20 cellular contexts compared by ENCODE assay signal in the genomic region with DNA sequence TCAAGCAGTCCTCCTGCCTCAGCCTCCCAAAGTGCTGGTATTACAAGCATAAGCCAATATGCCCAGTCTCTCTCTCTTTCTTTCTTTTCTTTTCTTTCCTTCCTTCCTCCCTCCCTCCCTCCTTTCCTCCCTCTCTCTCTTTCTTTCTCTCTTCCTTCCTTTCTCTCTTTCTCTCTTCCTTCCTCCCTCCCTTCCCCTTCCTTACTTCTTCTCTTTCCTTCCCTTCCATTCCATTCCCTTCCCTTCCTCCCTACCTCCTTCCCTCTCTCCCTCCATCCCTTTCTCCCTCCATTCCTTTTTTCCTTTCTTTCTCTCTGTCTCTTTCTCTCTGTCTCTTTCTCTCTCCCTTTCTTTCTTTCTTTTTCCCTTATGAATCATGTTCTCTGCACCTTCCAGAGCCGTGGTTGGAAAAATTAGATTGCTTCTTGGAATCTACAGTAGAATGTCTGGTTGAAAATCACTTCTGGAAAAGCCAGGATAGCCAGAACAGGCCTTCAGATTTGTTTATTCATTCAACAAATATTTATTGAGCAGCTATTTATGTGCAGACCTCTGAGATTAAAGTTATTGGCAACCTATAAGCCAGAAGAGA.
DNase-seq lines count a peak whose midpoint lies in the region; ATAC-seq, FAIRE-seq and TF ChIP-seq lines count a peak whose summit lies in the region.
"Had no signal": no experiment of that assay in that cellular context is flagged by ENCODE, and none has a peak within 500 bp of the region (broad histone marks: within the 10 kb centered on the region; RNA-seq: fewer than 3 reads in every experiment).

No MANE protein-coding gene starts in this region.

- 11% methylated on average over 1 of the region's 1 CpG for WGBS in HepG2 (ENCODE audit: low lambda C conversion rate)
- 100% methylated on average over 1 of the region's 1 CpG for WGBS in right lobe of liver (ENCODE audit: insufficient coverage, low coverage, low lambda C conversion rate, missing lambda C conversion rate)
- no CpG with 5 or more reads among the region's 1 CpG for WGBS in mesodermal cell (ENCODE audit: insufficient coverage in 2 of 2), 2 experiments

- H3K9me3 ChIP-seq in HepG2 (ENCODE audit: low read length) (no peaks in the 10 kb centered on the region), right lobe of liver (no peaks in the 10 kb centered on the region), HEK293 (ENCODE audit: control insufficient read depth, insufficient read depth, low read depth, low read length) (no peaks in the 10 kb centered on the region), mesodermal cell (ENCODE audit: control insufficient read depth, low read length) (no peaks in the 10 kb centered on the region)
- H3K9me3 ChIP-seq: Peyer's patch had no signal

- no peak for DNase-seq in HepG2 (ENCODE audit: low spot score)
- DNase-seq in right lobe of liver = no peak
- no peak for DNase-seq in DMS 273 treated with DMSO at 0.1 percent for 48 hours (lab: John Stamatoyannopoulos, UW)
- DNase-seq in AG08396 (ENCODE audit: low spot score) = no peak
- DNase-seq: ACHN, DMS79, GOT3, HCEC 1CT, IMR-90, MV-4-11, NCI-H1105 treated with DMSO at 0.1 percent for 48 hours, NCI-H1694, NCI-H2081 treated with DMSO at 0.1 percent for 48 hours, NCI-H2171 treated with DMSO at 0.1 percent for 48 hours, NCI-H524 treated with DMSO at 0.1 percent for 48 hours, NCI-H82, Peyer's patch had no signal

- TF ChIP-seq EP300 in HepG2 (IDR thresholded peaks at IDR 0.05; ENCODE audit: low read depth in 2 of 2, low read length in 2 of 2) (no peak), HepG2 (CRISPR knock-in tag; IDR thresholded peaks at IDR 0.05; ENCODE audit: borderline replicate concordance) (no peak)

- H3K4me2 ChIP-seq in HepG2 (ENCODE audit: low read depth, low read length) = no peak overlapping the region

- intact Hi-C loops in HepG2 (cut with micrococcal nuclease; ENCODE audit: unreplicated experiment) (no loop called here), right lobe of liver (cut with DNase I) (no loop called here)

- no peak for TF ChIP-seq POLR2A in HepG2 (IDR thresholded peaks at IDR 0.05; ENCODE audit: insufficient read depth in 1 of 2, low read depth in 2 of 2, low read length in 2 of 2)
- TF ChIP-seq POLR2A in right lobe of liver (IDR thresholded peaks at IDR 0.05) = no peak

- CTCF ChIA-PET in HepG2 (lab: Yijun Ruan, JAX; ENCODE audit: low intra/inter-chr PET ratio, low total read pairs) = no interaction called here
- CTCF ChIA-PET in HEK293 (lab: Yijun Ruan, JAX) = interaction anchor here (0.7 to 0.9 kb wide), 3 partner anchors 13 to 576 kb away, joined by 3 to 5 read pairs (median 3); no protein-coding TSS in a partner anchor

- no peak for TF ChIP-seq RAD21 in HepG2 (CRISPR knock-in tag; IDR thresholded peaks at IDR 0.05)

- H3K4me3 ChIP-seq in HepG2 (replicated peaks in 1 of 3; ENCODE audit: insufficient read depth in 1 of 3, low read depth in 2 of 3, low read length in 3 of 3) (no peak overlapping the region), right lobe of liver (no peak overlapping the region), HEK293 (ENCODE audit: low read depth, low read length) (no peak overlapping the region), mesodermal cell (ENCODE audit: extremely low read depth, insufficient read depth, low read length, poor library complexity, severe bottlenecking) (no peak overlapping the region)
- H3K4me3 ChIP-seq: Peyer's patch had no signal

- no TSS peak for BruUV-seq in HepG2 (replicated peaks; lab: Mats Ljungman, UMichigan)

- H3K36me3 ChIP-seq in HepG2 (replicated peaks in 1 of 2; ENCODE audit: control insufficient read depth in 1 of 2, insufficient read depth in 2 of 2, low read length in 2 of 2) = no peaks in the 10 kb centered on the region
- H3K36me3 ChIP-seq in right lobe of liver = no peaks in the 10 kb centered on the region
- H3K36me3 ChIP-seq in HEK293 (ENCODE audit: control insufficient read depth in 2 of 2, insufficient read depth in 1 of 2, low read length in 2 of 2) = no peaks in the 10 kb centered on the region
- H3K36me3 ChIP-seq in mesodermal cell (ENCODE audit: control insufficient read depth, insufficient read depth, low read length) = no peaks in the 10 kb centered on the region
- H3K36me3 ChIP-seq: Peyer's patch had no signal

- no peaks in the 10 kb centered on the region for H3K79me2 ChIP-seq in HepG2 (ENCODE audit: insufficient read depth, low read length)

- H3K4me1 ChIP-seq in HepG2 (ENCODE audit: insufficient read depth, low read length) (peaks cover 41% of the 10 kb centered on the region), right lobe of liver (no peaks in the 10 kb centered on the region), HEK293 (ENCODE audit: control insufficient read depth, insufficient read depth, low read length) (peaks cover 11% of the 10 kb centered on the region), mesodermal cell (ENCODE audit: control insufficient read depth, insufficient read depth, low read length, poor library complexity, severe bottlenecking) (peaks cover 49% of the 10 kb centered on the region)
- H3K4me1 ChIP-seq: Peyer's patch had no signal

- no peak overlapping the region for H2AFZ ChIP-seq in HepG2 (ENCODE audit: low read length)

- no peak for ATAC-seq in HepG2
- no peak for ATAC-seq in right lobe of liver
- ATAC-seq in GM21717 (IDR thresholded peaks at IDR 0.05; ENCODE audit: unreplicated experiment) = no peak

- TF ChIP-seq CTCF in HepG2 (CRISPR knock-in tag; IDR thresholded peaks at IDR 0.05) (no peak), right lobe of liver (IDR thresholded peaks at IDR 0.05) (no peak), HEK293 (tag by site-specific recombination; IDR thresholded peaks at IDR 0.05) (no peak)

- H3K27me3 ChIP-seq in HepG2 (ENCODE audit: control insufficient read depth in 1 of 2, insufficient read depth in 2 of 2, low read length in 2 of 2) (peaks cover 0 to 8% of the 10 kb centered on the region in 2 experiments; a peak in 2 of 5 replicates), right lobe of liver (no peaks in the 10 kb centered on the region)
- H3K27me3 ChIP-seq: Peyer's patch had no signal

- H3K9ac ChIP-seq in HepG2 (ENCODE audit: insufficient read depth, low read depth, low read length) = no peak overlapping the region

- no peaks in the 10 kb centered on the region for H4K20me1 ChIP-seq in HepG2 (ENCODE audit: insufficient read depth, low read length)

- no peak for FAIRE-seq in HepG2 (lab: Jason Lieb, UNC)

- H3K27ac ChIP-seq in HepG2 (ENCODE audit: extremely low read length, insufficient read depth, low read length) = no peak overlapping the region
- H3K27ac ChIP-seq in right lobe of liver = no peak overlapping the region
- no peak overlapping the region for H3K27ac ChIP-seq in HEK293 (ENCODE audit: extremely low read depth, low read depth, low read length)
- H3K27ac ChIP-seq in mesodermal cell (ENCODE audit: low read depth, low read length, severe bottlenecking) = peak overlapping the region; percentile 4
- H3K27ac ChIP-seq: Peyer's patch had no signal

- in situ Hi-C loops in HepG2 (cut with HindIII; ENCODE audit: extremely low pct_ligation_motif_present, low pct_unique_long_range_greater_than_20kb) = no loop called here

- POLR2A ChIA-PET in HepG2 (lab: Yijun Ruan, JAX) (no interaction called here), HEK293 (lab: Yijun Ruan, JAX) (no interaction called here)

TF ChIP-seq in HepG2, 621 proteins besides CTCF, POLR2A, EP300 and RAD21 (continues in another document):
- TF ChIP-seq ZNF354B (CRISPR knock-in tag; IDR thresholded peaks at IDR 0.05) = no peak
- TF ChIP-seq TRIM24 (CRISPR knock-in tag; IDR thresholded peaks at IDR 0.05) = no peak
- TF ChIP-seq ZNF552 (CRISPR knock-in tag; IDR thresholded peaks at IDR 0.05; ENCODE audit: borderline replicate concordance) = no peak
- 0 out of 2 replicates have a peak, but pooled peaks have one; percentile 23 for TF ChIP-seq RAD51 (IDR thresholded peaks at IDR 0.05; ENCODE audit: borderline replicate concordance)
- TF ChIP-seq PHB2 (IDR thresholded peaks at IDR 0.05; ENCODE audit: partially characterized antibody) = peak; percentile 84
- no peak for TF ChIP-seq ATF7-NPFF (CRISPR knock-in tag; IDR thresholded peaks at IDR 0.05; ENCODE audit: low read depth)
- TF ChIP-seq ZNF543 (CRISPR knock-in tag; IDR thresholded peaks at IDR 0.05) = no peak

TF ChIP-seq in HEK293, 187 proteins besides CTCF, POLR2A, EP300 and RAD21:
- peak; percentile 90 for TF ChIP-seq PRDM1 (tag by site-specific recombination; IDR thresholded peaks at IDR 0.05)
- TF ChIP-seq ZNF366 (tag by site-specific recombination; conservative IDR thresholded peaks at IDR 0.05) = peak; percentile 94
- no peak for TF ChIP-seq SP3 (tag by site-specific recombination; IDR thresholded peaks at IDR 0.05)
- no peak for TF ChIP-seq ZNF433 (tag by site-specific recombination; IDR thresholded peaks at IDR 0.05; ENCODE audit: low read depth)
- no peak for TF ChIP-seq ZNF785 (tag by site-specific recombination; IDR thresholded peaks at IDR 0.05)
- TF ChIP-seq, protein P1, sequence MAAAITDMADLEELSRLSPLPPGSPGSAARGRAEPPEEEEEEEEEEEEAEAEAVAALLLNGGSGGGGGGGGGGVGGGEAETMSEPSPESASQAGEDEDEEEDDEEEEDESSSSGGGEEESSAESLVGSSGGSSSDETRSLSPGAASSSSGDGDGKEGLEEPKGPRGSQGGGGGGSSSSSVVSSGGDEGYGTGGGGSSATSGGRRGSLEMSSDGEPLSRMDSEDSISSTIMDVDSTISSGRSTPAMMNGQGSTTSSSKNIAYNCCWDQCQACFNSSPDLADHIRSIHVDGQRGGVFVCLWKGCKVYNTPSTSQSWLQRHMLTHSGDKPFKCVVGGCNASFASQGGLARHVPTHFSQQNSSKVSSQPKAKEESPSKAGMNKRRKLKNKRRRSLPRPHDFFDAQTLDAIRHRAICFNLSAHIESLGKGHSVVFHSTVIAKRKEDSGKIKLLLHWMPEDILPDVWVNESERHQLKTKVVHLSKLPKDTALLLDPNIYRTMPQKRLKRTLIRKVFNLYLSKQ (tag by site-specific recombination; IDR thresholded peaks at IDR 0.05; ENCODE audit: borderline replicate concordance) = no peak
- no peak for TF ChIP-seq WT1 (tag by site-specific recombination; IDR thresholded peaks at IDR 0.05)
- TF ChIP-seq, protein P2, sequence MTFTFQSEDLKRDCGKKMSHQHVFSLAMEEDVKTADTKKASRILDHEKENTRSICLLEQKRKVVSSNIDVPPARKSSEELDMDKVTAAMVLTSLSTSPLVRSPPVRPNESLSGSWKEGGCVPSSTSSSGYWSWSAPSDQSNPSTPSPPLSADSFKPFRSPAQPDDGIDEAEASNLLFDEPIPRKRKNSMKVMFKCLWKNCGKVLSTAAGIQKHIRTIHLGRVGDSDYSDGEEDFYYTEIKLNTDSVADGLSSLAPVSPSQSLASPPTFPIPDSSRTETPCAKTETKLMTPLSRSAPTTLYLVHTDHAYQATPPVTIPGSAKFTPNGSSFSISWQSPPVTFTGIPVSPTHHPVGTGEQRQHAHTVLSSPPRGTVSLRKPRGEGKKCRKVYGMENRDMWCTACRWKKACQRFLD (tag by site-specific recombination; IDR thresholded peaks at IDR 0.05) = 0 out of 2 replicates have a peak, but pooled peaks have one; percentile 30
- TF ChIP-seq ZNF23 (tag by site-specific recombination; IDR thresholded peaks at IDR 0.05; ENCODE audit: borderline replicate concordance) = no peak
- no peak for TF ChIP-seq ZNF776 (tag by site-specific recombination; IDR thresholded peaks at IDR 0.05; ENCODE audit: borderline replicate concordance)
